8 cellular contexts compared by ENCODE assay signal in genomic region chr7:1044189-1045037, GRCh38. TPM values are rescaled to one million over a fixed set of nuclear protein-coding genes. Genes with fewer than 3 reads are reported as not detected.
DNase-seq lines count a peak whose midpoint lies in the region; ATAC-seq and TF ChIP-seq lines count a peak whose summit lies in the region.

GPR146 (plus strand) TSS chr7:1044546; CDS start chr7:1057516, 12,970 bp downstream.

- H3K4me3 Mint-ChIP-seq in WTC11 = peak within 1 kb of the TSS; percentile 71

- H3K27ac Mint-ChIP-seq in WTC11 = peak within 1 kb of the TSS; percentile 97

- TF ChIP-seq CTCF in AG09319 (IDR thresholded peaks at IDR 0.05; ENCODE audit: low read depth, low read length) = peak; percentile 68
- 0 out of 2 replicates have a peak, but pooled peaks have one; percentile 18 for TF ChIP-seq CTCF in WTC11 (IDR thresholded peaks at IDR 0.05)
- peak; percentile 71 for TF ChIP-seq CTCF in cardiac fibroblast (IDR thresholded peaks at IDR 0.05; ENCODE audit: low read depth, low read length)

- ATAC-seq in GM18907 (IDR thresholded peaks at IDR 0.05; ENCODE audit: unreplicated experiment) (peak; percentile 79), HG03139 (IDR thresholded peaks at IDR 0.05; ENCODE audit: unreplicated experiment) (peak; percentile 89), WTC11 (peak; percentile 93)

- CTCF ChIA-PET in WTC11 (lab: Charles Lee) = interaction anchor here (0.7 to 5.0 kb wide), 17 partner anchors 10 to 171 kb away, joined by 3 to 48 read pairs (median 3); partner anchors contain the start of gene CYP2W1

- POLR2A ChIA-PET in WTC11 (lab: Charles Lee) = interaction anchor here (0.9 kb wide), 2 partner anchors 15 to 16 kb away, joined by 3 read pairs; no protein-coding TSS in a partner anchor

- H3K4me1 Mint-ChIP-seq in WTC11 = peaks cover 31% of the 10 kb centered on the region

- no peaks in the 10 kb centered on the region for H3K36me3 Mint-ChIP-seq in WTC11

- H3K27me3 Mint-ChIP-seq in WTC11 (ENCODE audit: low read depth) = no peaks in the 10 kb centered on the region

- peak; percentile 87 for DNase-seq in AG09319 (ENCODE audit: extremely low read depth, low read depth)
- DNase-seq in NCI-H2227 (lab: John Stamatoyannopoulos, UW; ENCODE audit: unreplicated experiment) = peak; percentile 94
- DNase-seq in WTC11 (ENCODE audit: low spot score) = peak; percentile 99
- peak; percentile 93 to 97 for DNase-seq in cardiac fibroblast (ENCODE audit: low read depth in 2 of 2)
- DNase-seq in islet precursor cell = peak; percentile 99
- DNase-seq in stimulated activated CD4-positive, alpha-beta T cell treated with anti-CD3 and anti-CD28 coated beads, Interleukin-12 subunit alpha, Interleukin-12 subunit beta, amount 100 ng/mL, for 4 hours = peak; percentile 96

- H3K4me3 ChIP-seq in cardiac fibroblast (replicated peaks in 1 of 2; ENCODE audit: low read depth in 2 of 2, low read length in 2 of 2) = peak within 1 kb of the TSS; percentile 58 to 76

- H3K9me3 Mint-ChIP-seq in WTC11 = no peaks in the 10 kb centered on the region

TF ChIP-seq in WTC11, 78 proteins besides CTCF, POLR2A, EP300 and RAD21:
- TF ChIP-seq ZNF671 (CRISPR knock-in tag; IDR thresholded peaks at IDR 0.05) = no peak
- TF ChIP-seq FOXK1 (CRISPR knock-in tag; IDR thresholded peaks at IDR 0.05) = peak; percentile 70
- no peak for TF ChIP-seq NR3C1 (CRISPR knock-in tag; conservative IDR thresholded peaks at IDR 0.05; ENCODE audit: low read depth)
- no peak for TF ChIP-seq PREB (CRISPR knock-in tag; IDR thresholded peaks at IDR 0.05; ENCODE audit: borderline replicate concordance)
- TF ChIP-seq NR2C2 (CRISPR knock-in tag; IDR thresholded peaks at IDR 0.05) = no peak
- peak; percentile 68; the same call in 1 of the 2 replicates for TF ChIP-seq HMGXB4 (CRISPR knock-in tag; IDR thresholded peaks at IDR 0.05)
- peak; percentile 92 for TF ChIP-seq SP1 (CRISPR knock-in tag; conservative IDR thresholded peaks at IDR 0.05)
- peak; percentile 94 for TF ChIP-seq USF2 (CRISPR knock-in tag; IDR thresholded peaks at IDR 0.05)
- TF ChIP-seq SMAD3 (CRISPR knock-in tag; IDR thresholded peaks at IDR 0.05; ENCODE audit: borderline replicate concordance) = no peak
- no peak for TF ChIP-seq ZNF512 (CRISPR knock-in tag; IDR thresholded peaks at IDR 0.05; ENCODE audit: borderline replicate concordance)

RNA-seq across cellular contexts. Expression of gene GPR146, which starts in this region (rescaled TPM):
- 0.87 to 1.1 TPM (median 0.92 TPM) in 3 replicates for total RNA-seq in WTC11 (2021)

Comparison
In these comparisons a context has a peak if more than half of its experiments do, and no peak if none do; other contexts are left out.
1. Peak in every context shown above with its lines: DNase-seq, ATAC-seq and H3K4me3 ChIP-seq.
2. CTCF ChIP-seq: peak in every context shown above with its lines; median percentile 71 in cardiac fibroblast; 68 in AG09319; 18 in WTC11.